29 cellular contexts compared by ENCODE assay signal in the genomic region with DNA sequence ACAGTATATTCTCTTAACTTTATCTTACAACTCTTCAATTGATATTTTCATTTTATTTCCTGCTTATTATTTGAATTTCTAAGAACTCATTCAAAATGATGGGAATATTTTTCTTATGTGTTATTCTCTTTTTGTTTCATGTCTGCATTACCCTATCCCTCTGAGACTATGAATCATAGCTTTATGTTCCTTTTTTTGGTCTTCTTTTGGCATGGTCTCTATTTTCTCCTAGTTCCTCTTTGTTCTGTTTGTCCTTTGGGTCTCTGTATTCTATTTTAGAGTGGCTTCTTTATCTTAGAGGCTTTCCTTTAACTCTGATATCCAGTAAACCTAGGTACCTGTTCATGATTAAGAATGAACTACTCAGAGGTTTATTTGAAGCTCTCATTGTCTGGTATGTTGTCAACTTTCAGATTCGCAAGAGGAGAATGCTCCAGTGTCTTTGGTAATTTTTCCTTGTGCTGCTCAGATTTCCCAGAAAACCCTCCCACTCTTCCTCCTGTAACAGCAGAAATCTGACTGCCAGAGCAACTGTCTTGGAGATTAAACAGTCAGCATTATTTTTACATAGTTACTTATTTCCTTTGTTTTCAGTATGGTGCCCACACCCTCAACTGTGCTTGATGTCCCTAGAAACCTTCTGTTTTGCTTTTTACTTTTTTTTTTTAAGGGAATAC.
DNase-seq lines count a peak whose midpoint lies in the region; FAIRE-seq and TF ChIP-seq lines count a peak whose summit lies in the region.
"Had no signal": no experiment of that assay in that cellular context is flagged by ENCODE, and none has a peak within 500 bp of the region (broad histone marks: within the 10 kb centered on the region; RNA-seq: fewer than 3 reads in every experiment).

No MANE protein-coding gene starts in this region.

- no peaks in the 10 kb centered on the region for H3K9me3 ChIP-seq in small intestine (ENCODE audit: control insufficient read depth, low read depth)
- no peaks in the 10 kb centered on the region for H3K9me3 ChIP-seq in ovary
- no peaks in the 10 kb centered on the region for H3K9me3 ChIP-seq in kidney (ENCODE audit: control insufficient read depth in 1 of 2, low read length in 2 of 2)
- H3K9me3 ChIP-seq: adrenal gland, gastroesophageal sphincter, HAP-1, transverse colon had no signal

- in situ Hi-C loops in KBM-7 (cut with MboI; ENCODE audit: low pct_unique_long_range_greater_than_20kb, low sequenced_read_pairs) = no loop called here

- no peak overlapping the region for H3K4me3 Mint-ChIP-seq in dendritic cell treated with granulocyte-macrophage colony-stimulating factor and Interleukin-4, amounts not matched to agents 40 ng/mL and 50 ng/mL, for 4 days
- H3K4me3 Mint-ChIP-seq: activated CD4-positive, alpha-beta T cell treated with anti-CD3 and anti-CD28 coated beads, Interleukin-2, amount 10 ng/mL, durations not matched to agents 24 days and 14 days; activated T-cell treated with anti-CD3 and anti-CD28 coated beads, Interleukin-2, amount 50 U/mL, for 4 hours; brain; naive B cell had no signal

- no peak for TF ChIP-seq EP300 in ovary (IDR thresholded peaks at IDR 0.05)

- DNase-seq in KBM-7 = peak; percentile 5
- peak; percentile 36 for DNase-seq in NB4 (ENCODE audit: low read depth)
- DNase-seq in small intestine = no peak
- DNase-seq in NCI-H2029 treated with DMSO at 0.1 percent for 48 hours (lab: John Stamatoyannopoulos, UW) = no peak
- DNase-seq in ovary = no peak
- no peak for DNase-seq in kidney
- DNase-seq: activated CD4-positive, alpha-beta T cell treated with anti-CD3 and anti-CD28 coated beads, Interleukin-2, amount 10 ng/mL, durations not matched to agents 24 days and 14 days; activated naive CD4-positive, alpha-beta T cell; activated T-cell treated with anti-CD3 and anti-CD28 coated beads, Interleukin-2, amount 50 U/mL, for 4 hours; adrenal gland; hippocampal formation; KG1; left colon; naive B cell; NCI-H1694 treated with DMSO at 0.1 percent for 48 hours; NCI-H524; occipital lobe; stimulated activated CD8-positive, alpha-beta memory T cell treated with anti-CD3 and anti-CD28 coated beads, Interleukin-4, amount 100 ng/mL, for 48 hours; T-helper 2 cell; transverse colon; WERI-Rb-1 had no signal

- no peak overlapping the region for H3K9ac ChIP-seq in kidney (ENCODE audit: low read length in 2 of 2)

- FAIRE-seq in small intestine (lab: Jason Lieb, UNC) = peak; percentile 33
- FAIRE-seq in kidney (lab: Jason Lieb, UNC) = no peak
- FAIRE-seq: endothelial cell of umbilical vein, GM18507 had no signal

- H3K4me3 ChIP-seq in NB4 (ENCODE audit: low read depth, low read length) (no peak overlapping the region), small intestine (ENCODE audit: low read depth in 1 of 2, low read length in 2 of 2) (no peak overlapping the region), ovary (no peak overlapping the region), kidney (ENCODE audit: low read length in 2 of 2) (no peak overlapping the region)
- H3K4me3 ChIP-seq: adrenal gland, gastroesophageal sphincter, HAP-1, SK-N-MC, transverse colon had no signal

- TF ChIP-seq CTCF in NB4 (IDR thresholded peaks at IDR 0.05; ENCODE audit: low read depth, low read length) (no peak), ovary (IDR thresholded peaks at IDR 0.05) (no peak), kidney (IDR thresholded peaks at IDR 0.05; ENCODE audit: borderline replicate concordance, extremely low read depth, insufficient read depth) (no peak)

- H3K36me3 Mint-ChIP-seq in dendritic cell treated with granulocyte-macrophage colony-stimulating factor and Interleukin-4, amounts not matched to agents 40 ng/mL and 50 ng/mL, for 4 days (ENCODE audit: low read depth) = no peaks in the 10 kb centered on the region
- H3K36me3 Mint-ChIP-seq: brain, naive B cell had no signal

- H3K4me1 Mint-ChIP-seq in dendritic cell treated with granulocyte-macrophage colony-stimulating factor and Interleukin-4, amounts not matched to agents 40 ng/mL and 50 ng/mL, for 4 days (ENCODE audit: low read depth) = peaks cover 15% of the 10 kb centered on the region
- H3K4me1 Mint-ChIP-seq: activated CD4-positive, alpha-beta T cell treated with anti-CD3 and anti-CD28 coated beads, Interleukin-2, amount 10 ng/mL, durations not matched to agents 24 days and 14 days; naive B cell had no signal

- H3K27me3 ChIP-seq in small intestine (ENCODE audit: control insufficient read depth in 2 of 2, insufficient read depth in 2 of 2, low read length in 2 of 2) (no peaks in the 10 kb centered on the region), ovary (peaks cover 2% of the 10 kb centered on the region)
- H3K27me3 ChIP-seq: adrenal gland, gastroesophageal sphincter, transverse colon had no signal

- WGBS in small intestine, 3 donors = 70 to 91% (median 80%) methylated on average over 1 of the region's 1 CpG
- 2 to 14% (median 9%) methylated on average over 1 of the region's 1 CpG for WGBS in ovary, 3 donors

- peak overlapping the region; percentile 71 for H3K27ac Mint-ChIP-seq in dendritic cell treated with granulocyte-macrophage colony-stimulating factor and Interleukin-4, amounts not matched to agents 40 ng/mL and 50 ng/mL, for 4 days
- H3K27ac Mint-ChIP-seq: activated CD4-positive, alpha-beta T cell treated with anti-CD3 and anti-CD28 coated beads, Interleukin-2, amount 10 ng/mL, durations not matched to agents 24 days and 14 days had no signal

- intact Hi-C loops in dendritic cell treated with granulocyte-macrophage colony-stimulating factor and Interleukin-4, amounts not matched to agents 40 ng/mL and 50 ng/mL, for 4 days (cut with micrococcal nuclease) = no loop called here
- intact Hi-C loops in ovary (cut with DNase I) = no loop called here
- intact Hi-C loops in kidney (cut with DNase I) = no loop called here

- no peaks in the 10 kb centered on the region for H3K4me1 ChIP-seq in small intestine (ENCODE audit: control insufficient read depth in 2 of 2, insufficient read depth in 1 of 2, low read depth in 1 of 2, low read length in 1 of 2)
- no peaks in the 10 kb centered on the region for H3K4me1 ChIP-seq in ovary (ENCODE audit: insufficient read depth)
- no peaks in the 10 kb centered on the region for H3K4me1 ChIP-seq in kidney (ENCODE audit: control insufficient read depth in 1 of 2, insufficient read depth in 1 of 2, low read depth in 1 of 2, low read length in 2 of 2)
- H3K4me1 ChIP-seq: gastroesophageal sphincter, HAP-1, transverse colon had no signal

- H3K27ac ChIP-seq in small intestine (ENCODE audit: low read depth in 1 of 2, low read length in 1 of 2) (no peak overlapping the region), ovary (no peak overlapping the region), kidney (ENCODE audit: low read depth in 2 of 2, low read length in 2 of 2) (no peak overlapping the region)
- H3K27ac ChIP-seq: adrenal gland, C4-2B, gastroesophageal sphincter, SK-N-MC, transverse colon, WERI-Rb-1 had no signal

- no peak for TF ChIP-seq POLR2A in NB4 (IDR thresholded peaks at IDR 0.05; ENCODE audit: extremely low read depth, insufficient read length)
- no peak for TF ChIP-seq POLR2A in ovary (IDR thresholded peaks at IDR 0.05)

- peaks cover 2% of the 10 kb centered on the region for H3K27me3 Mint-ChIP-seq in dendritic cell treated with granulocyte-macrophage colony-stimulating factor and Interleukin-4, amounts not matched to agents 40 ng/mL and 50 ng/mL, for 4 days
- H3K27me3 Mint-ChIP-seq: activated CD4-positive, alpha-beta T cell treated with anti-CD3 and anti-CD28 coated beads, Interleukin-2, amount 10 ng/mL, durations not matched to agents 24 days and 14 days had no signal

- no peaks in the 10 kb centered on the region for H3K9me3 Mint-ChIP-seq in dendritic cell treated with granulocyte-macrophage colony-stimulating factor and Interleukin-4, amounts not matched to agents 40 ng/mL and 50 ng/mL, for 4 days
- H3K9me3 Mint-ChIP-seq: activated CD4-positive, alpha-beta T cell treated with anti-CD3 and anti-CD28 coated beads, Interleukin-2, amount 10 ng/mL, durations not matched to agents 24 days and 14 days; activated T-cell treated with anti-CD3 and anti-CD28 coated beads, Interleukin-2, amount 50 U/mL, for 4 hours; brain had no signal

- H3K36me3 ChIP-seq in small intestine (ENCODE audit: control insufficient read depth in 2 of 2, insufficient read depth in 2 of 2, low read length in 2 of 2) (no peaks in the 10 kb centered on the region), ovary (no peaks in the 10 kb centered on the region), kidney (ENCODE audit: control insufficient read depth in 1 of 2, insufficient read depth in 2 of 2, low read length in 2 of 2) (no peaks in the 10 kb centered on the region)
- H3K36me3 ChIP-seq: adrenal gland, gastroesophageal sphincter, HAP-1, transverse colon, WERI-Rb-1 had no signal

Comparison
In these comparisons a context has a peak if more than half of its experiments do, and no peak if none do; other contexts are left out.
1. DNase-seq: peak in KBM-7 (single experiment) and NB4 (single experiment); none in small intestine (single experiment), NCI-H2029 treated with DMSO at 0.1 percent for 48 hours (single experiment), ovary (0 of 5) and kidney (single experiment).